In genomic region chr7:106016331-106016730, GRCh38 we compare ENCODE assay signal across 14 cellular contexts.
"Had no signal": no experiment of that assay in that cellular context is flagged by ENCODE, and none has a peak within 500 bp of the region (broad histone marks: within the 10 kb centered on the region; RNA-seq: fewer than 3 reads in every experiment).

No MANE protein-coding gene starts in this region.

- H3K4me1 ChIP-seq: ascending aorta, foreskin keratinocyte had no signal

- H3K4me3 ChIP-seq: ascending aorta, esophagus squamous epithelium, heart left ventricle, mucosa of descending colon, upper lobe of right lung had no signal

- H3K9me3 ChIP-seq: ascending aorta, esophagus squamous epithelium, heart left ventricle, mucosa of descending colon, upper lobe of right lung had no signal

- H3K36me3 ChIP-seq: ascending aorta, esophagus squamous epithelium, heart left ventricle, upper lobe of right lung had no signal

- H3K9me3 Mint-ChIP-seq: activated T-cell treated with anti-CD3 and anti-CD28 coated beads, Interleukin-2, amount 50 U/mL, for 4 hours had no signal

- H3K27me3 ChIP-seq: ascending aorta, esophagus squamous epithelium, foreskin keratinocyte, upper lobe of right lung had no signal

- H3K36me3 Mint-ChIP-seq: naive thymus-derived CD8-positive, alpha-beta T cell had no signal

- H3K4me3 Mint-ChIP-seq: activated T-cell treated with anti-CD3 and anti-CD28 coated beads, Interleukin-2, amount 50 U/mL, for 4 hours had no signal

- H3K27ac ChIP-seq: ascending aorta, esophagus squamous epithelium, foreskin keratinocyte, heart left ventricle, upper lobe of right lung had no signal

- ATAC-seq: activated T-cell treated with anti-CD3 and anti-CD28 coated beads, Interleukin-2, amount 50 U/mL, for 4 hours; foreskin keratinocyte; heart left ventricle; mucosa of descending colon; naive thymus-derived CD8-positive, alpha-beta T cell; stimulated activated naive CD8-positive, alpha-beta T cell treated with anti-CD3 and anti-CD28 coated beads, Interleukin-15, Interleukin-2, amounts not matched to agents 100 U/mL and 50 U/mL, for 24 hours; upper lobe of right lung had no signal

- DNase-seq: activated CD4-positive, alpha-beta T cell treated with anti-CD3 and anti-CD28 coated beads, Interleukin-2, amount 50 U/mL, for 48 hours; activated CD4-positive, CD25-positive, alpha-beta regulatory T cell treated with anti-CD3 and anti-CD28 coated beads, Interleukin-2, amount 50 U/mL, for 72 hours; activated effector memory CD4-positive, alpha-beta T cell treated with anti-CD3 and anti-CD28 coated beads, Interleukin-2, amount 50 U/mL, for 16 hours; activated T-cell treated with anti-CD3 and anti-CD28 coated beads, Interleukin-2, amount 50 U/mL, for 4 hours; esophagus squamous epithelium; foreskin keratinocyte; heart left ventricle; mucosa of descending colon; naive thymus-derived CD8-positive, alpha-beta T cell; stimulated activated CD4-positive, alpha-beta T cell treated with anti-CD3 and anti-CD28 coated beads, Interleukin-4, amount 100 ng/mL, for 1 hour; stimulated activated CD8-positive, alpha-beta memory T cell treated with anti-CD3 and anti-CD28 coated beads, Interleukin-4, amount 100 ng/mL, for 48 hours; stimulated activated naive CD8-positive, alpha-beta T cell treated with anti-CD3 and anti-CD28 coated beads, Interleukin-15, Interleukin-2, amounts not matched to agents 100 U/mL and 50 U/mL, for 24 hours; upper lobe of right lung had no signal
